In the genomic region with DNA sequence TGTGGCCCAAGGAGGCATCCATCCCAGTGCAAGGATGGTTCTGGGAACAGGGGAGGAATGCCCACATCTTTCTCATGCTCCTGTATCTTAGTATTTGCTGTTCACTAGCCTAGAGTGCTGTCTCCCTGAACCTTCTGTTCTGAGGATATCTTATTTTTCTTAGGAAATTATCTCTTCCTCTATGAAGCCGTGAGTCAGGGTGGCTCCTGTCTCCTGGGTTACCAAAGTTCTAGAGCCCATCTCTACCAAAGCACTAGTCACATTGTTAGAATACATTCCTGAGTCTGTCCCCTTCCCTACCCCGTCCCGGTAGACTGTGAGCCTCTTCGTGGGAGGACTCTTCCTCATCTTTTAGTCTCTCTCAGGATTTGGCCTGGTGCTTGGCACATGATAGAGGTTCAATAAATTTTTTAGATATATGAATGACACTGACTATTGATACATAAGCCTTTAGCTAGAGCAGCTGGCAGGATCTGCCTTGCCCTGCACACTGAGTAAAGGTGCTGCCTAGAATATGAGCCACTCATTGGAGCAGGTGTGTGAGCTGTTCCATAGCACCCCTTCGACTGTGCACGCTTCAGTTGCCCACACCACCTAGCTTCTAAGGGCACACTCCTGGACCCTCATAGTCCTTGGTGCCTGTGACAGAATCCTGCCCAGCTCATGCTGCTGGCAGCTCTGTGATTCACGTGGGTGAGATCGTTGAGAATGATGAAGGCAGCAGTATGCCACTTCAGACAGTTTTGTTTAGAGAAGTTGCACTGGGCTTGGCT, we compare ENCODE assay signal across 1 cellular context.
TF ChIP-seq lines count a peak whose summit lies in the region.

No MANE protein-coding gene starts in this region.

TF ChIP-seq in endothelial cell of umbilical vein, 7 proteins besides CTCF, POLR2A, EP300 and RAD21:
- no peak for TF ChIP-seq MYC (IDR thresholded peaks at IDR 0.05; ENCODE audit: low read depth, low read length)
TF ChIP-seq in endothelial cell of umbilical vein: peak in this region for 0.
